ENCODE assay signal across 32 cellular contexts in genomic region chr14:96494331-96494730, GRCh38.
"Had no signal": no experiment of that assay in that cellular context is flagged by ENCODE, and none has a peak within 500 bp of the region (broad histone marks: within the 10 kb centered on the region; RNA-seq: fewer than 3 reads in every experiment).

No MANE protein-coding gene starts in this region.

- H3K36me3 ChIP-seq: adrenal gland, left ventricle myocardium inferior, pancreas, prostate gland, sigmoid colon, stomach, thyroid gland, upper lobe of left lung, vagina, WERI-Rb-1 had no signal

- H3K27ac Mint-ChIP-seq: activated CD4-positive, alpha-beta memory T cell treated with anti-CD3 and anti-CD28 coated beads for 36 hours; activated CD4-positive, alpha-beta T cell treated with anti-CD3 and anti-CD28 coated beads, Interleukin-2, amount 10 ng/mL, durations not matched to agents 24 days and 14 days; activated naive CD4-positive, alpha-beta T cell treated with anti-CD3 and anti-CD28 coated beads for 36 hours; activated naive CD8-positive, alpha-beta T cell treated with anti-CD3 and anti-CD28 coated beads for 36 hours; activated T-helper 1 cell treated with anti-CD3 and anti-CD28 coated beads, Interleukin-12 subunit alpha, Interleukin-12 subunit beta, Interleukin-2, Interleukin-4 antibody, amounts not matched to agents 30 ng/mL and 10 ng/mL and 1 ng/mL, durations not matched to agents 14 hours and 24 hours and 36 hours; brain; effector memory CD8-positive, alpha-beta T cell; nephron progenitor cell; stimulated activated effector memory CD8-positive, alpha-beta T cell treated with anti-CD3 and anti-CD28 coated beads, Interleukin-12 subunit alpha, Interleukin-12 subunit beta, amount 100 ng/mL, for 72 hours; T-helper 17 cell had no signal

- H3K4me1 ChIP-seq: adrenal gland, left ventricle myocardium inferior, pancreas, prostate gland, sigmoid colon, stomach, thyroid gland, upper lobe of left lung, vagina had no signal

- H3K4me1 Mint-ChIP-seq: brain, nephron progenitor cell had no signal

- H3K9me3 ChIP-seq: adrenal gland, left ventricle myocardium inferior, mucosa of descending colon, pancreas, prostate gland, sigmoid colon, stomach, thyroid gland, upper lobe of left lung, vagina had no signal

- ATAC-seq: effector memory CD8-positive, alpha-beta T cell; mucosa of descending colon; pancreas; stimulated activated effector memory CD8-positive, alpha-beta T cell treated with anti-CD3 and anti-CD28 coated beads, Interleukin-12 subunit alpha, Interleukin-12 subunit beta, amount 100 ng/mL, for 72 hours; T-helper 17 cell had no signal

- H3K36me3 Mint-ChIP-seq: activated CD4-positive, alpha-beta memory T cell treated with anti-CD3 and anti-CD28 coated beads for 36 hours; activated naive CD8-positive, alpha-beta T cell treated with anti-CD3 and anti-CD28 coated beads for 36 hours; brain; stimulated activated effector memory CD8-positive, alpha-beta T cell treated with anti-CD3 and anti-CD28 coated beads, Interleukin-12 subunit alpha, Interleukin-12 subunit beta, amount 100 ng/mL, for 72 hours had no signal

- H3K27ac ChIP-seq: adrenal gland, left ventricle myocardium inferior, pancreas, prostate gland, sigmoid colon, stomach, thyroid gland, upper lobe of left lung, vagina, WERI-Rb-1 had no signal

- DNase-seq: activated CD4-positive, alpha-beta memory T cell treated with anti-CD3 and anti-CD28 coated beads for 36 hours; activated CD4-positive, alpha-beta T cell treated with anti-CD3 and anti-CD28 coated beads, Interleukin-2, amount 10 ng/mL, durations not matched to agents 24 days and 14 days; activated CD4-positive, CD25-positive, alpha-beta regulatory T cell treated with anti-CD3 and anti-CD28 coated beads, Interleukin-2, amount 50 U/mL, for 72 hours; activated CD8-positive, alpha-beta memory T cell treated with anti-CD3 and anti-CD28 coated beads, Interleukin-2, amount 50 U/mL, for 4 hours; activated effector memory CD4-positive, alpha-beta T cell treated with anti-CD3 and anti-CD28 coated beads, Interleukin-2, amount 50 U/mL, for 16 hours; activated naive CD4-positive, alpha-beta T cell treated with anti-CD3 and anti-CD28 coated beads for 36 hours; activated naive CD8-positive, alpha-beta T cell treated with anti-CD3 and anti-CD28 coated beads for 36 hours; activated T-cell treated with anti-CD3 and anti-CD28 coated beads, Interleukin-2, amount 50 U/mL, for 1 hour; adrenal gland; aorta; cortex of kidney; effector memory CD8-positive, alpha-beta T cell; left ventricle myocardium inferior; mucosa of descending colon; nephron progenitor cell; pancreas; sigmoid colon; small intestine; stimulated activated CD4-positive, alpha-beta T cell treated with anti-CD3 and anti-CD28 coated beads, Interleukin-4, amount 100 ng/mL, for 24 hours; stomach; T-helper 17 cell; T1000; thyroid gland; upper lobe of left lung; WERI-Rb-1 had no signal

- H3K4me3 ChIP-seq: adrenal gland, left ventricle myocardium inferior, lung, mucosa of descending colon, pancreas, prostate gland, sigmoid colon, stomach, thyroid gland, upper lobe of left lung, vagina had no signal

- H3K27me3 ChIP-seq: adrenal gland, pancreas, stomach, thyroid gland, upper lobe of left lung, vagina had no signal

- H3K4me3 Mint-ChIP-seq: activated CD4-positive, alpha-beta memory T cell treated with anti-CD3 and anti-CD28 coated beads for 36 hours; activated CD4-positive, alpha-beta T cell treated with anti-CD3 and anti-CD28 coated beads, Interleukin-2, amount 10 ng/mL, durations not matched to agents 24 days and 14 days; activated naive CD4-positive, alpha-beta T cell treated with anti-CD3 and anti-CD28 coated beads for 36 hours; activated naive CD8-positive, alpha-beta T cell treated with anti-CD3 and anti-CD28 coated beads for 36 hours; activated T-helper 1 cell treated with anti-CD3 and anti-CD28 coated beads, Interleukin-12 subunit alpha, Interleukin-12 subunit beta, Interleukin-2, Interleukin-4 antibody, amounts not matched to agents 30 ng/mL and 10 ng/mL and 1 ng/mL, durations not matched to agents 14 hours and 24 hours and 36 hours; brain; effector memory CD8-positive, alpha-beta T cell; nephron progenitor cell; stimulated activated effector memory CD8-positive, alpha-beta T cell treated with anti-CD3 and anti-CD28 coated beads, Interleukin-12 subunit alpha, Interleukin-12 subunit beta, amount 100 ng/mL, for 72 hours; T-helper 17 cell had no signal

- FAIRE-seq: islet of Langerhans, pancreas, small intestine had no signal

- H3K9me3 Mint-ChIP-seq: activated CD4-positive, alpha-beta memory T cell treated with anti-CD3 and anti-CD28 coated beads for 36 hours; activated CD4-positive, alpha-beta T cell treated with anti-CD3 and anti-CD28 coated beads, Interleukin-2, amount 10 ng/mL, durations not matched to agents 24 days and 14 days; activated naive CD4-positive, alpha-beta T cell treated with anti-CD3 and anti-CD28 coated beads for 36 hours; activated naive CD8-positive, alpha-beta T cell treated with anti-CD3 and anti-CD28 coated beads for 36 hours; activated T-helper 1 cell treated with anti-CD3 and anti-CD28 coated beads, Interleukin-12 subunit alpha, Interleukin-12 subunit beta, Interleukin-2, Interleukin-4 antibody, amounts not matched to agents 30 ng/mL and 10 ng/mL and 1 ng/mL, durations not matched to agents 14 hours and 24 hours and 36 hours; brain; effector memory CD8-positive, alpha-beta T cell; nephron progenitor cell; stimulated activated effector memory CD8-positive, alpha-beta T cell treated with anti-CD3 and anti-CD28 coated beads, Interleukin-12 subunit alpha, Interleukin-12 subunit beta, amount 100 ng/mL, for 72 hours had no signal

- H3K27me3 Mint-ChIP-seq: brain had no signal
